In the genomic region with DNA sequence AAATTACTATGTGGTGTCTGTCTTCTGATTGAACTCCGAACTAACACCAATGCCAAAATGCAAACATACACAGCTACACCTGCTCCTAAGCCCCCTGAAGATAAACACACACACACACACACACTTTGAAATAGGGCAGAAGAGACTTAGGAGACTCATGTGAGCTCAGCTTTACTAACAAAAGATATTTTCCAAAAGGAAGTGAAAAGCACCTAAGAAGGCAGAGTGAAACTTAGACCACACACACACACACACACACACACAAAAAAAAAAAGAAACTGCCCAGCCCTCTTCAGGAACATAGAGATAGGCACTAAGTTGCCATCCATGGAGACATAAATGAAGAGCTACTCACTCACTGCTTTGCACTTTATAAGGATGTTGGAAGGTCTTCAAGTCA, we compare ENCODE assay signal across 14 cellular contexts.
"Had no signal": no experiment of that assay in that cellular context is flagged by ENCODE, and none has a peak within 500 bp of the region (broad histone marks: within the 10 kb centered on the region; RNA-seq: fewer than 3 reads in every experiment).

No MANE protein-coding gene starts in this region.

- H3K27ac Mint-ChIP-seq: activated CD4-positive, alpha-beta T cell treated with anti-CD3 and anti-CD28 coated beads for 36 hours; activated CD8-positive, alpha-beta T cell treated with anti-CD3 and anti-CD28 coated beads for 36 hours; endodermal cell; immature natural killer cell; nephron had no signal

- H3K4me3 Mint-ChIP-seq: activated CD4-positive, alpha-beta T cell treated with anti-CD3 and anti-CD28 coated beads for 36 hours; activated CD8-positive, alpha-beta T cell treated with anti-CD3 and anti-CD28 coated beads for 36 hours; activated T-cell treated with anti-CD3 and anti-CD28 coated beads, Interleukin-2, amount 50 U/mL, for 4 hours; endodermal cell; immature natural killer cell; nephron had no signal

- H3K9me3 Mint-ChIP-seq: activated CD8-positive, alpha-beta T cell treated with anti-CD3 and anti-CD28 coated beads for 36 hours; activated T-cell treated with anti-CD3 and anti-CD28 coated beads, Interleukin-2, amount 50 U/mL, for 4 hours; immature natural killer cell had no signal

- H3K4me1 Mint-ChIP-seq: activated CD4-positive, alpha-beta T cell treated with anti-CD3 and anti-CD28 coated beads for 36 hours; immature natural killer cell had no signal

- H3K36me3 Mint-ChIP-seq: immature natural killer cell had no signal

- DNase-seq: activated CD4-positive, alpha-beta T cell treated with anti-CD3 and anti-CD28 coated beads for 36 hours; activated CD8-positive, alpha-beta T cell treated with anti-CD3 and anti-CD28 coated beads for 36 hours; activated effector memory CD4-positive, alpha-beta T cell treated with Interleukin-2 at 50 U/mL for 16 hours; activated naive CD4-positive, alpha-beta T cell treated with anti-CD3 and anti-CD28 coated beads, Interleukin-2, amount 50 U/mL, for 16 hours; activated T-cell treated with anti-CD3 and anti-CD28 coated beads, Interleukin-2, amount 50 U/mL, for 4 hours; adrenal gland; heart left ventricle; immature natural killer cell; occipital lobe; stimulated activated CD4-positive, alpha-beta T cell treated with anti-CD3 and anti-CD28 coated beads, Interleukin-4, amount 100 ng/mL, for 1 hour; stimulated activated naive CD4-positive, alpha-beta T cell treated with Interleukin-2 at 50 U/mL for 16 hours; trophoblast cell had no signal
